ENCODE assay signal across 3 cellular contexts in genomic region chr6:114403858-114404257, GRCh38.
TF ChIP-seq lines count a peak whose summit lies in the region.

No MANE protein-coding gene starts in this region.

TF ChIP-seq in GM23338, 12 proteins besides CTCF, POLR2A, EP300 and RAD21 (continued from another document):
- TF ChIP-seq EZH2phosphoT487 (IDR thresholded peaks at IDR 0.05; ENCODE audit: unreplicated experiment): no peak

TF ChIP-seq in WTC11, 78 proteins besides CTCF, POLR2A, EP300 and RAD21:
- TF ChIP-seq ZNF512 (CRISPR knock-in tag; IDR thresholded peaks at IDR 0.05; ENCODE audit: borderline replicate concordance): no peak
- no peak for TF ChIP-seq PREB (CRISPR knock-in tag; IDR thresholded peaks at IDR 0.05; ENCODE audit: borderline replicate concordance)
- no peak for TF ChIP-seq RELA (CRISPR knock-in tag; IDR thresholded peaks at IDR 0.05; ENCODE audit: borderline replicate concordance)
- TF ChIP-seq NR1H2 (CRISPR knock-in tag; IDR thresholded peaks at IDR 0.05): no peak
- TF ChIP-seq ERG (CRISPR knock-in tag; IDR thresholded peaks at IDR 0.05): no peak
- no peak for TF ChIP-seq E2F5 (CRISPR knock-in tag; IDR thresholded peaks at IDR 0.05)
- TF ChIP-seq CREB1 (CRISPR knock-in tag; IDR thresholded peaks at IDR 0.05): no peak
- no peak for TF ChIP-seq FOXP4 (CRISPR knock-in tag; IDR thresholded peaks at IDR 0.05)
- no peak for TF ChIP-seq TCF7 (CRISPR knock-in tag; IDR thresholded peaks at IDR 0.05; ENCODE audit: low read depth)
- TF ChIP-seq MLX (CRISPR knock-in tag; IDR thresholded peaks at IDR 0.05): no peak
- TF ChIP-seq E2F4 (CRISPR knock-in tag; IDR thresholded peaks at IDR 0.05; ENCODE audit: borderline replicate concordance, low read depth): no peak

TF ChIP-seq in H1, 55 proteins besides CTCF, POLR2A, EP300 and RAD21 (continued from another document):
- TF ChIP-seq TAF1 (IDR thresholded peaks at IDR 0.05; ENCODE audit: low read depth, low read length) (no peak), BRCA1 (IDR thresholded peaks at IDR 0.05; ENCODE audit: low read depth, low read length) (no peak), POLR2AphosphoS5 (IDR thresholded peaks at IDR 0.05; ENCODE audit: low read depth, low read length) (peak; percentile 74), GABPA (IDR thresholded peaks at IDR 0.05; ENCODE audit: borderline replicate concordance, insufficient read depth, low read length) (no peak), JUN (IDR thresholded peaks at IDR 0.05; ENCODE audit: low read depth, low read length) (no peak)
